8 cellular contexts compared by ENCODE assay signal in genomic region chr12:27277846-27278260, GRCh38. TPM values are rescaled to one million over a fixed set of nuclear protein-coding genes. Genes with fewer than 3 reads are reported as not detected.
DNase-seq lines count a peak whose midpoint lies in the region; ATAC-seq and TF ChIP-seq lines count a peak whose summit lies in the region.

No MANE protein-coding gene starts in this region.

- H3K27me3 ChIP-seq in skeletal muscle tissue (ENCODE audit: control insufficient read depth in 3 of 3, insufficient read depth in 3 of 3, low read length in 3 of 3) = no peaks in the 10 kb centered on the region

- H3K27me3 Mint-ChIP-seq in activated T-cell treated with anti-CD3 and anti-CD28 coated beads, Interleukin-2, amount 50 U/mL, for 4 hours (ENCODE audit: low read depth) = no peaks in the 10 kb centered on the region
- H3K27me3 Mint-ChIP-seq in HFFc6 (ENCODE audit: insufficient read depth) = peaks cover 1% of the 10 kb centered on the region; the same call in 1 of the 2 replicates

- H3K9ac ChIP-seq in skeletal muscle tissue (ENCODE audit: low read depth in 1 of 3, low read length in 3 of 3) = no peak overlapping the region

- peaks cover 8 to 19% (median 15%) of the 10 kb centered on the region in 3 donors for H3K4me1 ChIP-seq in skeletal muscle tissue (ENCODE audit: control insufficient read depth in 3 of 3, insufficient read depth in 3 of 3, low read length in 3 of 3)

- peak overlapping the region; percentile 61 for H3K27ac ChIP-seq in skeletal muscle tissue (ENCODE audit: low read depth, low read length)

- ATAC-seq in activated T-cell treated with anti-CD3 and anti-CD28 coated beads, Interleukin-2, amount 50 U/mL, for 4 hours = peak; percentile 77 to 84

- no peaks in the 10 kb centered on the region for H3K9me3 ChIP-seq in skeletal muscle tissue (ENCODE audit: control insufficient read depth in 3 of 3, low read length in 3 of 3)

- peaks cover 15% of the 10 kb centered on the region for H3K4me1 Mint-ChIP-seq in activated T-cell treated with anti-CD3 and anti-CD28 coated beads, Interleukin-2, amount 50 U/mL, for 4 hours (ENCODE audit: low read depth)
- peaks cover 51% of the 10 kb centered on the region for H3K4me1 Mint-ChIP-seq in HFFc6 (ENCODE audit: low read depth)

- no peak for DNase-seq in activated T-cell treated with anti-CD3 and anti-CD28 coated beads, Interleukin-2, amount 50 U/mL, for 4 hours
- no peak for DNase-seq in activated T-cell treated with anti-CD3 and anti-CD28 coated beads, Interleukin-2, amount 50 U/mL, for 1 hour
- DNase-seq in HFFc6 = peak; percentile 84
- DNase-seq in NCI-H510A (lab: John Stamatoyannopoulos, UW) = peak; percentile 10
- DNase-seq in fibroblast of peridontal ligament (ENCODE audit: extremely low read depth) = peak; percentile 92
- no peak for DNase-seq in hypothalamus (lab: John Stamatoyannopoulos, UW)
- no peak for DNase-seq in superior temporal gyrus (ENCODE audit: extremely low spot score)

- no peaks in the 10 kb centered on the region for H3K9me3 Mint-ChIP-seq in activated T-cell treated with anti-CD3 and anti-CD28 coated beads, Interleukin-2, amount 50 U/mL, for 4 hours
- H3K9me3 Mint-ChIP-seq in HFFc6 = no peaks in the 10 kb centered on the region

- peaks cover 3% of the 10 kb centered on the region for H3K36me3 Mint-ChIP-seq in activated T-cell treated with anti-CD3 and anti-CD28 coated beads, Interleukin-2, amount 50 U/mL, for 4 hours (ENCODE audit: insufficient read depth)
- H3K36me3 Mint-ChIP-seq in HFFc6 (ENCODE audit: low read depth) = no peaks in the 10 kb centered on the region

- H3K4me3 Mint-ChIP-seq in activated T-cell treated with anti-CD3 and anti-CD28 coated beads, Interleukin-2, amount 50 U/mL, for 4 hours = no peak overlapping the region
- peak overlapping the region; percentile 18; the same call in 1 of the 2 replicates for H3K4me3 Mint-ChIP-seq in HFFc6

- no peaks in the 10 kb centered on the region for H3K36me3 ChIP-seq in skeletal muscle tissue (ENCODE audit: control insufficient read depth in 3 of 3, insufficient read depth in 3 of 3, low read length in 3 of 3)

- peak overlapping the region; percentile 80 for H3K27ac Mint-ChIP-seq in HFFc6

- no peak for TF ChIP-seq CTCF in HFFc6 (IDR thresholded peaks at IDR 0.05)

- H3K4me3 ChIP-seq in skeletal muscle tissue (ENCODE audit: low read length in 3 of 3) = peak overlapping the region in 1 of 3 donors; percentile 19

RNA-seq across cellular contexts. Expression of gene STK38L, which starts 33.8 kb away (rescaled TPM):
- total RNA-seq in activated T-cell treated with anti-CD3 and anti-CD28 coated beads, Interleukin-2, amount 50 U/mL, for 4 hours = 10 to 100 TPM; 20.0 to 22.4 (median 22.3) TPM
- 10 to 100 TPM in 4 of 6 experiments, 1 to 10 TPM in 2; 8.2 to 12.6 (median 10.9) TPM for total RNA-seq in HFFc6 (2021; fragmentation: NEBNext Ultra II Directional; extraction: Animal tissue kit (Norgen Biotek cat#: 25700))
- 17.2 TPM for total RNA-seq in skeletal muscle tissue

RNA-seq across cellular contexts. Expression of gene BMAL2, which starts 54.8 kb away (rescaled TPM):
- total RNA-seq in activated T-cell treated with anti-CD3 and anti-CD28 coated beads, Interleukin-2, amount 50 U/mL, for 4 hours = 1 to 10 TPM; 3.8 to 7.4 (median 6.8) TPM
- total RNA-seq in HFFc6 (2021; fragmentation: NEBNext Ultra II Directional; extraction: Animal tissue kit (Norgen Biotek cat#: 25700)) = 10 to 100 TPM; 23.1 to 47.1 (median 39.9) TPM
- 1.6 TPM for total RNA-seq in skeletal muscle tissue

Comparison
In these comparisons a context has a peak if more than half of its experiments do, and no peak if none do; other contexts are left out.
1. DNase-seq: peak in HFFc6 (single experiment), NCI-H510A (single experiment) and fibroblast of peridontal ligament (single experiment); none in activated T-cell treated with anti-CD3 and anti-CD28 coated beads, Interleukin-2, amount 50 U/mL, for 4 hours (single experiment), activated T-cell treated with anti-CD3 and anti-CD28 coated beads, Interleukin-2, amount 50 U/mL, for 1 hour (single experiment), hypothalamus (0 of 51) and superior temporal gyrus (single experiment).